ENCODE assay signal across 8 cellular contexts in the genomic region with DNA sequence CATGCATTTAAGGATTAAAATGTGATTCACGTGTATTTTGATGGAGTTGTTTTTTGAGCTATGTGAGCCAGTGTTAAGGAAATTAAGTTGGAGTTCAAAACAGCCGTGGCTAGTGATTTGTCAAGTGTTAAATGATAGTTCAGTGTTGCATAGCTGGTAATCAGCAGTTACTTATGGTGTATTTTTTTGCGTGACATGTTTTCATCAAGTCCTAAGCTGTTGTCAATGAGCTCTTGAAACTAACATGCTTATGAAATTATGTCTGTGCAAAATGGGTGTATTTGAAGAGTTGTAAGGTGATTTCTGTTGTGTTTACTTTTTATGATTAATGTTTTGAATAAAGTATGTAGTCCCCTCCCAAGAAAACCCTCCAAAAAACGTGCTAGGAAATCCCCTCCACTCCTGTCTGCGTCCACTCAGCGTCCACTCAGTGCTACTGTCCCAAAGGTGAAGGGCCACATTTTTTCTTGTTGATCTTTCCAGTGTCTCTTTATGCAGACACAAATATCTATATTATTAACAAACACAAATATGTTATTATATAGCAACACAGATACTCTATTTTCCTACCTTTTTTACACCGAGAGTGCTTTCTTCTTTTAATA. TPM values are rescaled to one million over a fixed set of nuclear protein-coding genes. Genes with fewer than 3 reads are reported as not detected.
DNase-seq lines count a peak whose midpoint lies in the region; ATAC-seq and TF ChIP-seq lines count a peak whose summit lies in the region.

No MANE protein-coding gene starts in this region.

- no peak for DNase-seq in central memory CD8-positive, alpha-beta T cell (ENCODE audit: low spot score in 2 of 2)
- DNase-seq in naive B cell: no peak
- DNase-seq in NCI-H2107 treated with DMSO at 0.1 percent for 48 hours (lab: John Stamatoyannopoulos, UW; ENCODE audit: unreplicated experiment): no peak
- DNase-seq in GM20000 (ENCODE audit: low spot score): no peak

- no peaks in the 10 kb centered on the region for H3K27me3 Mint-ChIP-seq in central memory CD8-positive, alpha-beta T cell
- no peaks in the 10 kb centered on the region for H3K27me3 Mint-ChIP-seq in naive B cell

- no peak overlapping the region for H3K4me3 Mint-ChIP-seq in central memory CD8-positive, alpha-beta T cell
- peak overlapping the region in 5 of 8 donors; percentile 27 to 79 (median 40) for H3K4me3 Mint-ChIP-seq in naive B cell

- H3K9me3 Mint-ChIP-seq in central memory CD8-positive, alpha-beta T cell: no peaks in the 10 kb centered on the region
- no peaks in the 10 kb centered on the region for H3K9me3 Mint-ChIP-seq in naive B cell

- peaks cover 6% of the 10 kb centered on the region for H3K36me3 Mint-ChIP-seq in central memory CD8-positive, alpha-beta T cell (ENCODE audit: insufficient read depth)
- no peaks in the 10 kb centered on the region for H3K36me3 Mint-ChIP-seq in naive B cell

- TF ChIP-seq CTCF in C4-2B (conservative IDR thresholded peaks at IDR 0.05): no peak
- TF ChIP-seq CTCF in GM20000 (IDR thresholded peaks at IDR 0.05; ENCODE audit: extremely low read depth, missing control alignments): no peak

- peak overlapping the region; percentile 61; the same call in 1 of the 2 replicates for H3K27ac ChIP-seq in C4-2B

- H3K4me1 Mint-ChIP-seq in central memory CD8-positive, alpha-beta T cell: peaks cover 36% of the 10 kb centered on the region
- H3K4me1 Mint-ChIP-seq in naive B cell: peaks cover 43 to 71% (median 63%) of the 10 kb centered on the region in 3 donors

- H3K27ac Mint-ChIP-seq in central memory CD8-positive, alpha-beta T cell (ENCODE audit: low read depth): peak overlapping the region; percentile 59
- H3K27ac Mint-ChIP-seq in naive B cell: peak overlapping the region in 5 of 6 donors; percentile 20 to 84 (median 65)

- ATAC-seq in HG03432 (IDR thresholded peaks at IDR 0.05; ENCODE audit: unreplicated experiment) (peak; percentile 7), naive B cell (ENCODE audit: low read depth in 2 of 2) (no peak), GM21619 (IDR thresholded peaks at IDR 0.05; ENCODE audit: unreplicated experiment) (no peak), GM21526 (IDR thresholded peaks at IDR 0.05; ENCODE audit: low FRiP score, unreplicated experiment) (no peak)
- ATAC-seq in central memory CD8-positive, alpha-beta T cell (replicated peaks; ENCODE audit: extremely low read depth, poor library complexity, severe bottlenecking): no peak

RNA-seq across cellular contexts. Expression of a gene that starts 30.0 kb away (rescaled TPM):
- 100 to 1,000 TPM in 1 of 6 donors, 10 to 100 TPM in 5; 69.4 to 103 (median 96.4) TPM for polyA plus RNA-seq in naive B cell (ENCODE audit: low read depth in 6 of 6)
